ENCODE assay signal across 32 cellular contexts in genomic region chr5:107621089-107621488, GRCh38.
"Had no signal": no experiment of that assay in that cellular context is flagged by ENCODE, and none has a peak within 500 bp of the region (broad histone marks: within the 10 kb centered on the region; RNA-seq: fewer than 3 reads in every experiment).

No MANE protein-coding gene starts in this region.

- H3K9me3 ChIP-seq: colonic mucosa, gastrocnemius medialis, heart left ventricle, right atrium auricular region, suprapubic skin, transverse colon, upper lobe of right lung, vagina had no signal

- H3K9me3 Mint-ChIP-seq: dendritic cell treated with granulocyte-macrophage colony-stimulating factor and Interleukin-4, amounts not matched to agents 40 ng/mL and 50 ng/mL, for 4 days; endodermal cell; memory B cell; naive B cell; natural killer cell treated with Interleukin-12 subunit alpha and Interleukin-12 subunit beta and Interleukin-15 and Interleukin-18, amount 100 ng/mL, for 72 hours; stimulated activated naive CD8-positive, alpha-beta T cell treated with anti-CD3 and anti-CD28 coated beads, Interleukin-15, amount 100 ng/mL, for 72 hours had no signal

- H3K79me2 ChIP-seq: parathyroid adenoma had no signal

- H3K27me3 Mint-ChIP-seq: dendritic cell treated with granulocyte-macrophage colony-stimulating factor and Interleukin-4, amounts not matched to agents 40 ng/mL and 50 ng/mL, for 4 days; memory B cell; naive B cell; progenitor cell of endocrine pancreas had no signal

- ATAC-seq: esophagus mucosa; gastrocnemius medialis; heart left ventricle; left lobe of liver; natural killer cell treated with Interleukin-12 subunit alpha and Interleukin-12 subunit beta and Interleukin-15 and Interleukin-18, amount 100 ng/mL, for 72 hours; sciatic nerve; stimulated activated naive CD8-positive, alpha-beta T cell treated with anti-CD3 and anti-CD28 coated beads, Interleukin-15, amount 100 ng/mL, for 72 hours; upper lobe of right lung had no signal

- H3K9ac ChIP-seq: parathyroid adenoma had no signal

- H2AFZ ChIP-seq: hepatocyte, parathyroid adenoma had no signal

- H3K4me3 Mint-ChIP-seq: dendritic cell treated with granulocyte-macrophage colony-stimulating factor and Interleukin-4, amounts not matched to agents 40 ng/mL and 50 ng/mL, for 4 days; endodermal cell; memory B cell; naive B cell; natural killer cell treated with Interleukin-12 subunit alpha and Interleukin-12 subunit beta and Interleukin-15 and Interleukin-18, amount 100 ng/mL, for 72 hours; stimulated activated naive CD8-positive, alpha-beta T cell treated with anti-CD3 and anti-CD28 coated beads, Interleukin-15, amount 100 ng/mL, for 72 hours had no signal

- H3K4me2 ChIP-seq: hepatocyte, smooth muscle cell had no signal

- H3K36me3 ChIP-seq: colonic mucosa, gastrocnemius medialis, heart left ventricle, right atrium auricular region, suprapubic skin, transverse colon, upper lobe of right lung, vagina had no signal

- FAIRE-seq: kidney had no signal

- H3K4me3 ChIP-seq: colonic mucosa, gastrocnemius medialis, heart left ventricle, hepatocyte, lung, right atrium auricular region, smooth muscle cell, suprapubic skin, transverse colon, upper lobe of right lung, vagina had no signal

- H3K36me3 Mint-ChIP-seq: memory B cell; naive B cell; natural killer cell treated with Interleukin-12 subunit alpha and Interleukin-12 subunit beta and Interleukin-15 and Interleukin-18, amount 100 ng/mL, for 72 hours had no signal

- H3K27ac ChIP-seq: colonic mucosa, epithelial cell of prostate, gastrocnemius medialis, heart left ventricle, hepatocyte, parathyroid adenoma, suprapubic skin, transverse colon, upper lobe of right lung, vagina had no signal

- H3K4me1 ChIP-seq: colonic mucosa, gastrocnemius medialis, parathyroid adenoma, upper lobe of right lung, vagina had no signal

- DNase-seq: colonic mucosa; effector CD8-positive, alpha-beta T cell; endodermal cell; foreskin fibroblast; gastrocnemius medialis; heart left ventricle; kidney; naive B cell; occipital lobe; stimulated activated CD4-positive, alpha-beta T cell treated with anti-CD3 and anti-CD28 coated beads, Interleukin-12 subunit alpha, Interleukin-12 subunit beta, amount 100 ng/mL, for 4 hours; stimulated activated CD4-positive, alpha-beta T cell treated with anti-CD3 and anti-CD28 coated beads, Interleukin-1b, Interleukin-23, amount 100 ng/mL, for 48 hours; stimulated activated CD4-positive, alpha-beta T cell treated with anti-CD3 and anti-CD28 coated beads, Interleukin-4, amount 100 ng/mL, for 1 hour; stimulated activated CD8-positive, alpha-beta memory T cell treated with anti-CD3 and anti-CD28 coated beads, Interleukin-4, amount 100 ng/mL, for 48 hours; stimulated activated naive CD4-positive, alpha-beta T cell; stimulated activated naive CD8-positive, alpha-beta T cell treated with anti-CD3 and anti-CD28 coated beads, Interleukin-15, amount 100 ng/mL, for 72 hours; transverse colon; upper lobe of right lung had no signal

- H3K27ac Mint-ChIP-seq: dendritic cell treated with granulocyte-macrophage colony-stimulating factor and Interleukin-4, amounts not matched to agents 40 ng/mL and 50 ng/mL, for 4 days; endodermal cell; memory B cell; naive B cell; natural killer cell treated with Interleukin-12 subunit alpha and Interleukin-12 subunit beta and Interleukin-15 and Interleukin-18, amount 100 ng/mL, for 72 hours; progenitor cell of endocrine pancreas; stimulated activated naive CD8-positive, alpha-beta T cell treated with anti-CD3 and anti-CD28 coated beads, Interleukin-15, amount 100 ng/mL, for 72 hours had no signal

- H3K4me1 Mint-ChIP-seq: memory B cell; naive B cell; stimulated activated naive CD8-positive, alpha-beta T cell treated with anti-CD3 and anti-CD28 coated beads, Interleukin-15, amount 100 ng/mL, for 72 hours had no signal

- H3K27me3 ChIP-seq: colonic mucosa, gastrocnemius medialis, heart left ventricle, hepatocyte, right atrium auricular region, suprapubic skin, transverse colon, upper lobe of right lung, vagina had no signal
